ENCODE assay signal across 19 cellular contexts in the genomic region with DNA sequence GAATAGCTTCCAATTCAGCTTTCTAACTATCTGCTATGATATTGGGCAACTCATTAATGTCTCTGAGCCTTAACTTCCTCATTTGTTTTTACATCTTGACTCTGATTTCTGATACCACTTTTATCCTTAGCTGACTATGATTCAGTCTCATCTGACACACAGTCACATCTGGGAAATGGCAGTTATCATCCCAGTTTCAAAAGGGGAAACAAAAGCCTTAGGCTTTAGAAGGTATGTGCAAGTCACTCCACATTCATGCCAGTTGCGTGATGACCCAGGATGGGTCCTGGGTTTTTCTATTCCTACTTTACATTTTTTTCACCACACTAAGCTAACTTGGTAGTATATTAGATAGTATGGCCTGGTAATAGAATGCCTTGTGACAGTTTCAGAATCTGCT. TPM values are rescaled to one million over a fixed set of nuclear protein-coding genes. Genes with fewer than 3 reads are reported as not detected.
DNase-seq lines count a peak whose midpoint lies in the region; ATAC-seq and TF ChIP-seq lines count a peak whose summit lies in the region.
"Had no signal": no experiment of that assay in that cellular context is flagged by ENCODE, and none has a peak within 500 bp of the region (broad histone marks: within the 10 kb centered on the region; RNA-seq: fewer than 3 reads in every experiment).

No MANE protein-coding gene starts in this region.

- H3K36me3 ChIP-seq in adipocyte (ENCODE audit: control insufficient read depth, insufficient read depth, low read length, severe bottlenecking): no peaks in the 10 kb centered on the region
- no peaks in the 10 kb centered on the region for H3K36me3 ChIP-seq in naive thymus-derived CD4-positive, alpha-beta T cell (ENCODE audit: control insufficient read depth in 2 of 3, insufficient read depth in 3 of 3, low read length in 3 of 3)
- H3K36me3 ChIP-seq: adrenal gland, neural progenitor cell, stomach had no signal

- peak; percentile 64 for DNase-seq in Caki2 (ENCODE audit: low read depth)
- peak; percentile 69 for DNase-seq in NOMO-1 treated with DMSO at 0.1 percent for 48 hours (lab: John Stamatoyannopoulos, UW; ENCODE audit: unreplicated experiment)
- DNase-seq in adipocyte (ENCODE audit: low read depth): peak; percentile 67
- DNase-seq in naive thymus-derived CD4-positive, alpha-beta T cell: no peak
- no peak for DNase-seq in endothelial cell (ENCODE audit: low spot score)
- DNase-seq: activated CD8-positive, alpha-beta T cell treated with anti-CD3 and anti-CD28 coated beads, Interleukin-2, amount 10 ng/mL, durations not matched to agents 7 days and 5 days; effector CD8-positive, alpha-beta T cell; GOT3; NCI-H2081 treated with DMSO at 0.1 percent for 48 hours; NCI-H524 treated with DMSO at 0.1 percent for 48 hours; stomach had no signal

- no peaks in the 10 kb centered on the region for H3K27me3 ChIP-seq in adipocyte (replicated peaks; ENCODE audit: control insufficient read depth, insufficient read depth, low read length)
- H3K27me3 ChIP-seq in naive thymus-derived CD4-positive, alpha-beta T cell (ENCODE audit: control insufficient read depth in 2 of 2, insufficient read depth in 2 of 2, low read length in 2 of 2): no peaks in the 10 kb centered on the region
- H3K27me3 ChIP-seq: adrenal gland, neural progenitor cell, stomach had no signal

- intact Hi-C loops in naive thymus-derived CD4-positive, alpha-beta T cell (cut with micrococcal nuclease): no loop called here

- no peak overlapping the region for H3K27ac ChIP-seq in naive thymus-derived CD4-positive, alpha-beta T cell (ENCODE audit: low read depth, low read length)
- H3K27ac ChIP-seq: adrenal gland, neural progenitor cell had no signal

- H3K27me3 Mint-ChIP-seq in naive thymus-derived CD4-positive, alpha-beta T cell: peaks cover 19 to 34% (median 28%) of the 10 kb centered on the region in 5 donors
- no peaks in the 10 kb centered on the region for H3K27me3 Mint-ChIP-seq in endothelial cell (ENCODE audit: unreplicated experiment)

- CTCF ChIA-PET in naive thymus-derived CD4-positive, alpha-beta T cell (lab: Charles Lee): no interaction called here

- peaks cover 0 to 5% (median 0%) of the 10 kb centered on the region in 7 donors for H3K4me1 Mint-ChIP-seq in naive thymus-derived CD4-positive, alpha-beta T cell
- peaks cover 4% of the 10 kb centered on the region for H3K4me1 Mint-ChIP-seq in endothelial cell (ENCODE audit: unreplicated experiment)
- H3K4me1 Mint-ChIP-seq: neural progenitor cell, WTC11 had no signal

- no peak overlapping the region for H3K4me3 ChIP-seq in adipocyte (ENCODE audit: low read length)
- no peak overlapping the region for H3K4me3 ChIP-seq in naive thymus-derived CD4-positive, alpha-beta T cell (ENCODE audit: low read length)
- H3K4me3 ChIP-seq: adrenal gland, neural progenitor cell, stomach had no signal

- H3K4me3 Mint-ChIP-seq in naive thymus-derived CD4-positive, alpha-beta T cell: no peak overlapping the region
- no peak overlapping the region for H3K4me3 Mint-ChIP-seq in endothelial cell (ENCODE audit: unreplicated experiment)
- H3K4me3 Mint-ChIP-seq: activated CD8-positive, alpha-beta T cell treated with anti-CD3 and anti-CD28 coated beads, Interleukin-2, amount 10 ng/mL, durations not matched to agents 7 days and 5 days; IgD-negative memory B cell; neural progenitor cell; WTC11 had no signal

- no peaks in the 10 kb centered on the region for H3K36me3 Mint-ChIP-seq in naive thymus-derived CD4-positive, alpha-beta T cell
- H3K36me3 Mint-ChIP-seq in endothelial cell (ENCODE audit: low read depth, unreplicated experiment): peaks cover 3% of the 10 kb centered on the region
- H3K36me3 Mint-ChIP-seq: IgD-negative memory B cell, neural progenitor cell, WTC11 had no signal

- POLR2A ChIA-PET in naive thymus-derived CD4-positive, alpha-beta T cell (lab: Charles Lee): no interaction called here

- peak; percentile 70 for ATAC-seq in naive thymus-derived CD4-positive, alpha-beta T cell
- ATAC-seq in GM18861 (IDR thresholded peaks at IDR 0.05; ENCODE audit: unreplicated experiment) (no peak), GM19324 (IDR thresholded peaks at IDR 0.05; ENCODE audit: low FRiP score, unreplicated experiment) (no peak), GM21367 (IDR thresholded peaks at IDR 0.05; ENCODE audit: unreplicated experiment) (no peak)
- ATAC-seq: activated CD8-positive, alpha-beta T cell treated with anti-CD3 and anti-CD28 coated beads, Interleukin-2, amount 10 ng/mL, durations not matched to agents 7 days and 5 days; WTC11 had no signal

- no peak for TF ChIP-seq CTCF in endothelial cell (IDR thresholded peaks at IDR 0.05; ENCODE audit: unreplicated experiment)

- in situ Hi-C loops in Caki2 (cut with HindIII; ENCODE audit: low pct_unique_long_range_greater_than_20kb, low sequenced_read_pairs): no loop called here

- no peaks in the 10 kb centered on the region for H3K9me3 ChIP-seq in adipocyte (ENCODE audit: control insufficient read depth, low read length)
- no peaks in the 10 kb centered on the region for H3K9me3 ChIP-seq in naive thymus-derived CD4-positive, alpha-beta T cell (ENCODE audit: control insufficient read depth in 2 of 3, low read length in 3 of 3)
- H3K9me3 ChIP-seq: adrenal gland, stomach had no signal

- H3K27ac Mint-ChIP-seq in naive thymus-derived CD4-positive, alpha-beta T cell: no peak overlapping the region
- H3K27ac Mint-ChIP-seq in endothelial cell (ENCODE audit: unreplicated experiment): no peak overlapping the region
- H3K27ac Mint-ChIP-seq: activated CD8-positive, alpha-beta T cell treated with anti-CD3 and anti-CD28 coated beads, Interleukin-2, amount 10 ng/mL, durations not matched to agents 7 days and 5 days; neural progenitor cell; WTC11 had no signal

- peaks cover 23% of the 10 kb centered on the region for H3K4me1 ChIP-seq in adipocyte (ENCODE audit: control insufficient read depth, insufficient read depth, low read length)
- H3K4me1 ChIP-seq in naive thymus-derived CD4-positive, alpha-beta T cell (ENCODE audit: control insufficient read depth in 2 of 2, insufficient read depth in 2 of 2, low read length in 2 of 2): no peaks in the 10 kb centered on the region
- H3K4me1 ChIP-seq: adrenal gland, neural progenitor cell had no signal

- H3K9ac ChIP-seq in adipocyte (ENCODE audit: low read length): no peak overlapping the region
- H3K9ac ChIP-seq: neural progenitor cell had no signal

- H3K9me3 Mint-ChIP-seq in naive thymus-derived CD4-positive, alpha-beta T cell: peaks cover 0 to 2% (median 0%) of the 10 kb centered on the region in 11 donors
- peaks cover 3% of the 10 kb centered on the region for H3K9me3 Mint-ChIP-seq in endothelial cell (ENCODE audit: unreplicated experiment)
- H3K9me3 Mint-ChIP-seq: IgD-negative memory B cell, neural progenitor cell had no signal

RNA-seq across cellular contexts. Expression of gene SCIN, which starts 12.7 kb away (rescaled TPM):
- total RNA-seq in Caki2 (2014; rRNA removed; shearing (Covaris generic); ENCODE audit: low replicate concordance): 12.6 and 18.8 TPM in 2 replicates
- under 1 TPM in 4 of 5 experiments, not detected in 1; 0.16 to 0.95 (median 0.35) TPM for total RNA-seq in naive thymus-derived CD4-positive, alpha-beta T cell
- polyA plus RNA-seq in naive thymus-derived CD4-positive, alpha-beta T cell: not detected
- total RNA-seq in endothelial cell (ENCODE audit: unreplicated experiment): 8.2 TPM
- polyA plus RNA-seq: keratinocyte had no signal

Comparison
In these comparisons a context has a peak if more than half of its experiments do, and no peak if none do; other contexts are left out.
1. DNase-seq: peak in Caki2 (single experiment), NOMO-1 treated with DMSO at 0.1 percent for 48 hours (single experiment) and adipocyte (single experiment); none in naive thymus-derived CD4-positive, alpha-beta T cell (0 of 9) and endothelial cell (single experiment).